ENCODE assay signal across 12 cellular contexts in genomic region chr17:68955181-68955841, GRCh38. TPM values are rescaled to one million over a fixed set of nuclear protein-coding genes. Genes with fewer than 3 reads are reported as not detected.
A peak's percentile ranks its signal among the peaks of the same experiment; 100 is the strongest.
DNase-seq lines count a peak whose midpoint lies in the region; ATAC-seq and TF ChIP-seq lines count a peak whose summit lies in the region.
"Had no signal": no experiment of that assay in that cellular context is flagged by ENCODE, and none has a peak within 500 bp of the region (broad histone marks: within the 10 kb centered on the region; RNA-seq: fewer than 3 reads in every experiment).

Gene ABCA8, minus strand, starts transcription at chr17:68955392. Its CDS starts 13,358 bp downstream, at chr17:68942034.

- H3K27ac ChIP-seq in layer of hippocampus (ENCODE audit: low read depth, low read length) = peak within 1 kb of the TSS; percentile 73

- H3K4me1 Mint-ChIP-seq in stimulated activated memory B cell treated with anti-CD40 and anti-IgM and Interleukin-4, amounts not matched to agents 10 μg/mL and 1 μg/mL and 100 μg/mL, for 72 hours = no peaks in the 10 kb centered on the region
- H3K4me1 Mint-ChIP-seq in activated T-cell treated with anti-CD3 and anti-CD28 coated beads, Interleukin-2, amount 50 U/mL, for 4 hours (ENCODE audit: low read depth) = no peaks in the 10 kb centered on the region
- H3K4me1 Mint-ChIP-seq: WTC11 had no signal

- H3K36me3 ChIP-seq in skeletal muscle satellite cell (ENCODE audit: insufficient read depth, low read length) = no peaks in the 10 kb centered on the region

- H3K27me3 ChIP-seq in layer of hippocampus (ENCODE audit: control insufficient read depth, insufficient read depth, low read length) = no peaks in the 10 kb centered on the region
- H3K27me3 ChIP-seq in skeletal muscle satellite cell (ENCODE audit: control insufficient read depth, insufficient read depth, low read length) = no peaks in the 10 kb centered on the region

- H3K27me3 Mint-ChIP-seq in stimulated activated memory B cell treated with anti-CD40 and anti-IgM and Interleukin-4, amounts not matched to agents 10 μg/mL and 1 μg/mL and 100 μg/mL, for 72 hours = no peaks in the 10 kb centered on the region
- H3K27me3 Mint-ChIP-seq in activated T-cell treated with anti-CD3 and anti-CD28 coated beads, Interleukin-2, amount 50 U/mL, for 4 hours (ENCODE audit: low read depth) = no peaks in the 10 kb centered on the region

- H3K9ac ChIP-seq in skeletal muscle satellite cell (ENCODE audit: low read depth, low read length) = peak within 1 kb of the TSS; percentile 86

- H3K4me2 ChIP-seq in skeletal muscle satellite cell (ENCODE audit: low read length) = peak within 1 kb of the TSS; percentile 83

- H3K4me3 Mint-ChIP-seq in stimulated activated memory B cell treated with anti-CD40 and anti-IgM and Interleukin-4, amounts not matched to agents 10 μg/mL and 1 μg/mL and 100 μg/mL, for 72 hours = no peak within 1 kb of the TSS
- no peak within 1 kb of the TSS for H3K4me3 Mint-ChIP-seq in activated T-cell treated with anti-CD3 and anti-CD28 coated beads, Interleukin-2, amount 50 U/mL, for 4 hours
- H3K4me3 Mint-ChIP-seq: WTC11 had no signal

- DNase-seq in DMS 273 treated with DMSO at 0.1 percent for 48 hours (lab: John Stamatoyannopoulos, UW) = peak; percentile 27
- DNase-seq in cerebellar cortex (ENCODE audit: low spot score) = peak; percentile 18
- DNase-seq in GM10266 (ENCODE audit: extremely low spot score) = no peak
- no peak for DNase-seq in activated T-cell treated with anti-CD3 and anti-CD28 coated beads, Interleukin-2, amount 50 U/mL, for 4 hours
- DNase-seq: amniotic stem cell, COR-L47, KBM-7 had no signal

- no peaks in the 10 kb centered on the region for H3K36me3 Mint-ChIP-seq in stimulated activated memory B cell treated with anti-CD40 and anti-IgM and Interleukin-4, amounts not matched to agents 10 μg/mL and 1 μg/mL and 100 μg/mL, for 72 hours
- no peaks in the 10 kb centered on the region for H3K36me3 Mint-ChIP-seq in activated T-cell treated with anti-CD3 and anti-CD28 coated beads, Interleukin-2, amount 50 U/mL, for 4 hours (ENCODE audit: insufficient read depth)
- H3K36me3 Mint-ChIP-seq: WTC11 had no signal

- H3K4me3 ChIP-seq in skeletal muscle satellite cell (ENCODE audit: low read length) = peak within 1 kb of the TSS; percentile 69

- ATAC-seq in stimulated activated memory B cell treated with anti-CD40 and anti-IgM and Interleukin-4, amounts not matched to agents 10 μg/mL and 1 μg/mL and 100 μg/mL, for 72 hours = no peak
- no peak for ATAC-seq in HG03571 (IDR thresholded peaks at IDR 0.05; ENCODE audit: unreplicated experiment)
- no peak for ATAC-seq in activated T-cell treated with anti-CD3 and anti-CD28 coated beads, Interleukin-2, amount 50 U/mL, for 4 hours
- ATAC-seq: WTC11 had no signal

- TF ChIP-seq CTCF in GM10266 (IDR thresholded peaks at IDR 0.05; ENCODE audit: control insufficient read depth, insufficient read depth, low read depth, missing control alignments) = no peak

- no peak within 1 kb of the TSS for H3K27ac Mint-ChIP-seq in stimulated activated memory B cell treated with anti-CD40 and anti-IgM and Interleukin-4, amounts not matched to agents 10 μg/mL and 1 μg/mL and 100 μg/mL, for 72 hours
- H3K27ac Mint-ChIP-seq: WTC11 had no signal

- H3K9me3 ChIP-seq in skeletal muscle satellite cell (replicated peaks; ENCODE audit: low read length) = no peaks in the 10 kb centered on the region

- H3K4me1 ChIP-seq in skeletal muscle satellite cell (ENCODE audit: control insufficient read depth, insufficient read depth, low read length) = peaks cover 13% of the 10 kb centered on the region

- no peaks in the 10 kb centered on the region for H3K9me3 Mint-ChIP-seq in stimulated activated memory B cell treated with anti-CD40 and anti-IgM and Interleukin-4, amounts not matched to agents 10 μg/mL and 1 μg/mL and 100 μg/mL, for 72 hours
- no peaks in the 10 kb centered on the region for H3K9me3 Mint-ChIP-seq in activated T-cell treated with anti-CD3 and anti-CD28 coated beads, Interleukin-2, amount 50 U/mL, for 4 hours

RNA-seq across cellular contexts. Expression of gene ABCA8, which starts in this region (rescaled TPM):
- 9.6 and 12.9 TPM in 2 replicates for total RNA-seq in skeletal muscle satellite cell (2012; rRNA removed)
- under 1 TPM in 1 of 3 donors, not detected in 2; 0.35 TPM for total RNA-seq in activated T-cell treated with anti-CD3 and anti-CD28 coated beads, Interleukin-2, amount 50 U/mL, for 4 hours

Comparison
In these comparisons a context has a peak if more than half of its experiments do, and no peak if none do; other contexts are left out.
1. DNase-seq: peak in DMS 273 treated with DMSO at 0.1 percent for 48 hours (single experiment) and cerebellar cortex (single experiment); none in GM10266 (single experiment) and activated T-cell treated with anti-CD3 and anti-CD28 coated beads, Interleukin-2, amount 50 U/mL, for 4 hours (single experiment).